ENCODE assay signal across 1 cellular context in the genomic region with DNA sequence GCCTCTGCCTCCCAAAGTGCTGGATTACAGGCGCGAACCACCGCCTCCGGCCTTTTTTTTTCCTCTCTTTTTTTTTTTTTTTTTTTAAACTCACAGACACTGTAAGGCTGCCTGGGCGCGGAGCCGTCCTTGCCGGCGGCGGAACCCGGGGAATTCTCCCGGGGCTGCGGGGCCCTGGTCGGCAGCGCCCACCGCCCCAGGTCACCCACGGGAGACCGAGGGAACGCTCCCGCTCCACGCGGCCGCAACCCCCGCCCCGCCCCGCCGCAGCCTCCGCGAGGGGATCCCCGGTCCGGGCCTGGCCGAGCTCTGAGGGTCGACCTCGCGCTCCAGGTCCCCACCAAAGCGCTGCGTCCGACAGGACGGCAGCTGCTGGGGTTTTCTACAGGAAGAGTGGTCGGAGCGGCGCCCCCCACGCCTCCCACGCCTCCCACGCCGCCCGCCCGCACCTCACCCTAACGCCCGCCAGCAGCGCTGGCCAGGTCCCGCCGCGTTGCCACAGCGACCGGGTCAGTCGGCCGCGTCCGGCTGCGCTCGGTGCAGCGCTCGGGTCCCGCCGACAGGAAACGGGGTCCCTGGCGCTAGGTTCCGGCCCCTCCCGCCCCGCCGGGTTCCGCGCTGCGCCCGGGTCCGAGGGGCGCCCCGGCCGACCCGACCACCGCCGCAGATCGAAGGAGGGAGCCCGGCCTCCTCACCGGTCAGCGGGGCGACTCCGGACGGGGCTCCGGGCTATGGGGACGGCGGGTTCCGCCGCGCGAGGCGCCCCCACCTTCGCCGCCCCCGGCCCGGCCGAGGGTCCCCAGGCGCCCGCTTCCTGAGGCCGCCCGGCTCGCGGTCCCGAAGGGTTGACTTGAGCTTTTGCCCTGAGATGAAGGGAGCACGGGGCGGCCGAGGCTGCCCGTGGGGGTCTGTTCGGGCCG.
A peak's percentile ranks its signal among the peaks of the same experiment; 100 is the strongest.
TF ChIP-seq lines count a peak whose summit lies in the region.

A gene with protein sequence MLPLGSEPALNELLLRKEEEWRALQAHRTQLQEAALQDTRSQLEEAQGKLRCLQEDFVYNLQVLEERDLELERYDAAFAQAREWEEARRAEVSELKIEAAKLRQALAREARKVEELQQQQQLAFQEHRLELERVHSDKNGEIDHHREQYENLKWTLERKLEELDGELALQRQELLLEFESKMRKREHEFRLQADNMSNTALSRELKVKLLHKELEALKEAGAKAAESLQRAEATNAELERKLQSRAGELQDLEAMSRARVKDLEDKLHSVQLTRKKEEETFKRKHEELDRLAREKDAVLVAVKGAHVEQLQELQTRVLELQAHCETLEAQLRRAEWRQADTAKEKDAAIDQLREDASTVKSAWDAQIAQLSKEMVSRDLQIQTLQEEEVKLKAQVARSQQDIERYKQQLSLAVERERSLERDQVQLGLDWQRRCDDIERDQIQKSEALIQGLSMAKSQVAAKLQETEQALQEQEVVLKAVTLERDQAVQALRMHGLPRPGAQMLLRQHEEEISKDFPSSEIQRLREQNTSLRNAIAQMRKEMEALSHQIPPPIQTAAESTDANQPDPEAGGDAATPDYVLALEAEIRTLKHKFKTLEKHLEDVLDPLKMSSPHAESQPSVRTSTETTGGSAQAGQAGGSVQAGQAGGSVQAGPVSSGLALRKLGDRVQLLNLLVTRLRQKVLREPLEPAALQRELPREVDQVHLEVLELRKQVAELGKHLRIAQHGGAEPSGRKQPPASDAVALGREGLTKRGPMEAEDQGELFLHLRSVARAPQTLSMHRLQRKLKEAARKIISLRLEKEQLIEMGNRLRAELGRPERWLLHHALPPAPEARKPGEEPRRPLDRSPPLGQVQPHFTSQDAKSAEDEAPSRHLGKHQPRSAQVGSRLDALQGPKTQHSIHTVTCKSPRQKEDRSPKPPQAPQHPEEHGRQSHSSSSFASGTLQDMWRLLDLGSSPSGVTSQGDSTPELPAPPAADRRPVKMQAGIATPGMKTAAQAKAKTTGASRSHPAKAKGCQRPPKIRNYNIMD (minus strand): TSS at position 512 of the 920 bp plus-strand sequence. CDS start 10,898 bp downstream, outside the sequence.

TF ChIP-seq in HepG2, 621 proteins besides CTCF, POLR2A, EP300 and RAD21 (continued from another document and continues in another):
- TF ChIP-seq ATF4 (CRISPR knock-in tag; IDR thresholded peaks at IDR 0.05) (no peak), GTF3A (CRISPR knock-in tag; conservative IDR thresholded peaks at IDR 0.05) (0 out of 2 replicates have a peak, but pooled peaks have one; percentile 58), ZNF576 (CRISPR knock-in tag; IDR thresholded peaks at IDR 0.05) (no peak), PTBP1 (IDR thresholded peaks at IDR 0.05; ENCODE audit: low read depth, low read length, poor library complexity, severe bottlenecking) (peak; percentile 17), PHF8 (CRISPR knock-in tag; IDR thresholded peaks at IDR 0.05) (peak; percentile 80), IRF9 (CRISPR knock-in tag; IDR thresholded peaks at IDR 0.05; ENCODE audit: borderline replicate concordance) (peak; percentile 96; the same call in 1 of the 2 replicates), ZNF550 (CRISPR knock-in tag; IDR thresholded peaks at IDR 0.05; ENCODE audit: borderline replicate concordance) (no peak), MXD1 (CRISPR knock-in tag; IDR thresholded peaks at IDR 0.05) (peak; percentile 83), MBD4 (IDR thresholded peaks at IDR 0.05; ENCODE audit: borderline replicate concordance, low read length) (no peak), KIAA2018 (CRISPR knock-in tag; IDR thresholded peaks at IDR 0.05; ENCODE audit: borderline replicate concordance) (no peak; the same call in 1 of the 2 replicates), PAF1 (CRISPR knock-in tag; IDR thresholded peaks at IDR 0.05) (no peak), NFE2L2 (IDR thresholded peaks at IDR 0.05; ENCODE audit: low read length) (no peak), ZNF558 (CRISPR knock-in tag; IDR thresholded peaks at IDR 0.05; ENCODE audit: borderline replicate concordance) (peak; percentile 61; the same call in 1 of the 2 replicates), FOXO1 (CRISPR knock-in tag; IDR thresholded peaks at IDR 0.05) (peak; percentile 58), ELF1 (CRISPR knock-in tag; IDR thresholded peaks at IDR 0.05) (no peak), NFRKB (IDR thresholded peaks at IDR 0.05) (no peak), ZNF510 (CRISPR knock-in tag; IDR thresholded peaks at IDR 0.05; ENCODE audit: low read depth) (no peak), PHB2 (IDR thresholded peaks at IDR 0.05; ENCODE audit: partially characterized antibody) (no peak), CBX2 (IDR thresholded peaks at IDR 0.05; ENCODE audit: low read depth, low read length) (no peak), CBX2 (CRISPR knock-in tag; IDR thresholded peaks at IDR 0.05; ENCODE audit: low read depth) (0 out of 2 replicates have a peak, but pooled peaks have one; percentile 31), ZNF530 (CRISPR knock-in tag; IDR thresholded peaks at IDR 0.05; ENCODE audit: low read depth) (no peak), KLF9 (CRISPR knock-in tag; IDR thresholded peaks at IDR 0.05; ENCODE audit: low read depth) (no peak), GABPB1 (CRISPR knock-in tag; IDR thresholded peaks at IDR 0.05) (peak; percentile 93), CEBPB (IDR thresholded peaks at IDR 0.05; ENCODE audit: borderline replicate concordance, low read depth, low read length) (no peak), ZNF12 (CRISPR knock-in tag; IDR thresholded peaks at IDR 0.05) (no peak), NBN (conservative IDR thresholded peaks at IDR 0.05) (no peak)
- TF ChIP-seq, protein P1, sequence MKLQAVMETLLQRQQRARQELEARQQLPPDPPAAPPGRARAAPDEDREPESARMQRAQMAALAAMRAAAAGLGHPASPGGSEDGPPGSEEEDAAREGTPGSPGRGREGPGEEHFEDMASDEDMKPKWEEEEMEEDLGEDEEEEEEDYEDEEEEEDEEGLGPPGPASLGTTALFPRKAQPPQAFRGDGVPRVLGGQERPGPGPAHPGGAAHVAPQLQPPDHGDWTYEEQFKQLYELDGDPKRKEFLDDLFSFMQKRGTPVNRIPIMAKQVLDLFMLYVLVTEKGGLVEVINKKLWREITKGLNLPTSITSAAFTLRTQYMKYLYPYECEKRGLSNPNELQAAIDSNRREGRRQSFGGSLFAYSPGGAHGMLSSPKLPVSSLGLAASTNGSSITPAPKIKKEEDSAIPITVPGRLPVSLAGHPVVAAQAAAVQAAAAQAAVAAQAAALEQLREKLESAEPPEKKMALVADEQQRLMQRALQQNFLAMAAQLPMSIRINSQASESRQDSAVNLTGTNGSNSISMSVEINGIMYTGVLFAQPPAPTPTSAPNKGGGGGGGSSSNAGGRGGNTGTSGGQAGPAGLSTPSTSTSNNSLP (IDR thresholded peaks at IDR 0.05; ENCODE audit: low read depth, low read length) = no peak
- TF ChIP-seq, protein P2, sequence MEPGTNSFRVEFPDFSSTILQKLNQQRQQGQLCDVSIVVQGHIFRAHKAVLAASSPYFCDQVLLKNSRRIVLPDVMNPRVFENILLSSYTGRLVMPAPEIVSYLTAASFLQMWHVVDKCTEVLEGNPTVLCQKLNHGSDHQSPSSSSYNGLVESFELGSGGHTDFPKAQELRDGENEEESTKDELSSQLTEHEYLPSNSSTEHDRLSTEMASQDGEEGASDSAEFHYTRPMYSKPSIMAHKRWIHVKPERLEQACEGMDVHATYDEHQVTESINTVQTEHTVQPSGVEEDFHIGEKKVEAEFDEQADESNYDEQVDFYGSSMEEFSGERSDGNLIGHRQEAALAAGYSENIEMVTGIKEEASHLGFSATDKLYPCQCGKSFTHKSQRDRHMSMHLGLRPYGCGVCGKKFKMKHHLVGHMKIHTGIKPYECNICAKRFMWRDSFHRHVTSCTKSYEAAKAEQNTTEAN (CRISPR knock-in tag; conservative IDR thresholded peaks at IDR 0.05) = no peak; the same call in 1 of the 2 replicates
- TF ChIP-seq, protein P3, sequence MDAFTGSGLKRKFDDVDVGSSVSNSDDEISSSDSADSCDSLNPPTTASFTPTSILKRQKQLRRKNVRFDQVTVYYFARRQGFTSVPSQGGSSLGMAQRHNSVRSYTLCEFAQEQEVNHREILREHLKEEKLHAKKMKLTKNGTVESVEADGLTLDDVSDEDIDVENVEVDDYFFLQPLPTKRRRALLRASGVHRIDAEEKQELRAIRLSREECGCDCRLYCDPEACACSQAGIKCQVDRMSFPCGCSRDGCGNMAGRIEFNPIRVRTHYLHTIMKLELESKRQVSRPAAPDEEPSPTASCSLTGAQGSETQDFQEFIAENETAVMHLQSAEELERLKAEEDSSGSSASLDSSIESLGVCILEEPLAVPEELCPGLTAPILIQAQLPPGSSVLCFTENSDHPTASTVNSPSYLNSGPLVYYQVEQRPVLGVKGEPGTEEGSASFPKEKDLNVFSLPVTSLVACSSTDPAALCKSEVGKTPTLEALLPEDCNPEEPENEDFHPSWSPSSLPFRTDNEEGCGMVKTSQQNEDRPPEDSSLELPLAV (CRISPR knock-in tag; conservative IDR thresholded peaks at IDR 0.05; ENCODE audit: low read depth) = no peak
- TF ChIP-seq, protein P4, sequence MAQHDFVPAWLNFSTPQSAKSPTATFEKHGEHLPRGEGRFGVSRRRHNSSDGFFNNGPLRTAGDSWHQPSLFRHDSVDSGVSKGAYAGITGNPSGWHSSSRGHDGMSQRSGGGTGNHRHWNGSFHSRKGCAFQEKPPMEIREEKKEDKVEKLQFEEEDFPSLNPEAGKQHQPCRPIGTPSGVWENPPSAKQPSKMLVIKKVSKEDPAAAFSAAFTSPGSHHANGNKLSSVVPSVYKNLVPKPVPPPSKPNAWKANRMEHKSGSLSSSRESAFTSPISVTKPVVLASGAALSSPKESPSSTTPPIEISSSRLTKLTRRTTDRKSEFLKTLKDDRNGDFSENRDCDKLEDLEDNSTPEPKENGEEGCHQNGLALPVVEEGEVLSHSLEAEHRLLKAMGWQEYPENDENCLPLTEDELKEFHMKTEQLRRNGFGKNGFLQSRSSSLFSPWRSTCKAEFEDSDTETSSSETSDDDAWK (CRISPR knock-in tag; IDR thresholded peaks at IDR 0.05) = no peak
